Comparison of ENCODE assay signal across 8 cellular contexts in the genomic region with DNA sequence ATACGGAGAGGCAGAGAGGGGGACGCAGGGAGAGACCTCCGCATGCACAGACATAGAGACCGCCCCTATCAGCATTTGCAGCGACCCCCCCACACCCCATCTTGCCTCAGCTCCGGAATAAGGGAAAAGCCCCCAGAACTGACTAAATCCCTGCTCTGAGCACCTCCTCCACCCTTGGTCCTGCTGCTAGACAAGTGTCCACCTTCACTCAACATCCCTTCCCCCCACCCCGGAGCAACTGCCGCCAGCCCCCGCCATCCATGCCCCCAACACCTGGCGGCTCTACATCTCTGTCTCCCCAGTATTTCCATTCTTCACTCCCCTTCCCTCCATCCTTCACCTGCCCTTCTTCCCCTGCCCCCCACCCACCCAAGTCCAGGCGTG. TPM values are rescaled to one million over a fixed set of nuclear protein-coding genes. Genes with fewer than 3 reads are reported as not detected.
DNase-seq lines count a peak whose midpoint lies in the region; ATAC-seq, FAIRE-seq and TF ChIP-seq lines count a peak whose summit lies in the region.

No MANE protein-coding gene starts in this region.

- H3K36me3 ChIP-seq in Loucy (ENCODE audit: insufficient read depth, low read length), result peaks cover 9% of the 10 kb centered on the region; the same call in 1 of the 2 replicates
- peaks cover 0 to 11% (median 4%) of the 10 kb centered on the region in 4 experiments; a peak in 4 of 8 replicates for H3K36me3 ChIP-seq in H1 (ENCODE audit: control insufficient read depth in 2 of 4, insufficient read depth in 4 of 4, low read length in 3 of 4)

- no peak overlapping the region for H3K56ac ChIP-seq in H1 (replicated peaks; ENCODE audit: insufficient read length, low read depth, low read length)

- H2BK20ac ChIP-seq in H1 (ENCODE audit: low read length), result no peak overlapping the region

- TF ChIP-seq EP300 in H1 (IDR thresholded peaks at IDR 0.05; ENCODE audit: borderline replicate concordance in 1 of 2, low read depth in 2 of 2, low read length in 2 of 2), result no peak

- H2AFZ ChIP-seq in Loucy (ENCODE audit: low read length) (peak overlapping the region; percentile 91; the same call in 1 of the 2 replicates), H1 (ENCODE audit: low read length) (no peak overlapping the region)

- 0 out of 2 replicates have a peak overlapping the region, but pooled peaks have one; percentile 56 for H2BK5ac ChIP-seq in H1 (ENCODE audit: low read depth, low read length)

- no peak overlapping the region for H2BK120ac ChIP-seq in H1 (replicated peaks; ENCODE audit: low read depth, low read length)

- H3K23ac ChIP-seq in H1 (ENCODE audit: insufficient read length), result peak overlapping the region; percentile 72

- intact Hi-C loops in CD14-positive monocyte (cut with micrococcal nuclease), result no loop called here

- H3K27ac Mint-ChIP-seq in CD14-positive monocyte, result no peak overlapping the region
- no peak overlapping the region for H3K27ac Mint-ChIP-seq in osteocyte (ENCODE audit: unreplicated experiment)

- H3K79me2 ChIP-seq in Loucy (ENCODE audit: insufficient read depth, low read length) (peaks cover 63% of the 10 kb centered on the region), H1 (ENCODE audit: control insufficient read depth in 1 of 2, insufficient read depth in 2 of 2, low read length in 2 of 2) (peaks cover 0 to 12% of the 10 kb centered on the region in 2 experiments; a peak in 2 of 4 replicates)

- H3K9ac ChIP-seq in Loucy (ENCODE audit: low read depth, low read length, poor library complexity, severe bottlenecking), result peak overlapping the region; percentile 91
- peak overlapping the region in 3 of 4 experiments; percentile 10 to 79 (median 63); a peak in 3 of 7 replicates for H3K9ac ChIP-seq in H1 (replicated peaks in 1 of 4; ENCODE audit: extremely low read depth in 1 of 4, low read depth in 3 of 4, low read length in 3 of 4)

- WGBS in H1 (ENCODE audit: extremely low coverage in 1 of 2, insufficient coverage in 1 of 2, insufficient read length in 1 of 2, insufficient replicate concordance in 2 of 2, low coverage in 1 of 2, low lambda C conversion rate in 2 of 2, missing lambda C conversion rate in 1 of 2), 2 experiments, result 6% methylated on average over 5 of the region's 11 CpGs; no CpG with 5 or more reads in 1 of the 2 experiments

- H3K9me3 Mint-ChIP-seq in CD14-positive monocyte, result no peaks in the 10 kb centered on the region
- H3K9me3 Mint-ChIP-seq in osteocyte (ENCODE audit: unreplicated experiment), result no peaks in the 10 kb centered on the region

- no peak overlapping the region for H3K27ac ChIP-seq in H1 (ENCODE audit: low read depth, low read length)

- H4K8ac ChIP-seq in H1 (ENCODE audit: extremely low read depth, insufficient read depth, low read length), result no peak overlapping the region

- H3K18ac ChIP-seq in H1 (ENCODE audit: extremely low read depth, low read length), result 0 out of 2 replicates have a peak overlapping the region, but pooled peaks have one; percentile 24

- no peak for TF ChIP-seq POLR2A in H1 (IDR thresholded peaks at IDR 0.05; ENCODE audit: control extremely low read depth in 1 of 2, low read depth in 2 of 2, low read length in 2 of 2)

- H3K27me3 ChIP-seq in Loucy (ENCODE audit: insufficient read depth, low read length, poor library complexity, severe bottlenecking) (no peaks in the 10 kb centered on the region), H1 (replicated peaks in 1 of 4; ENCODE audit: control insufficient read depth in 3 of 4, extremely low read depth in 1 of 4, insufficient read depth in 3 of 4, low read length in 3 of 4) (no peaks in the 10 kb centered on the region)

- CTCF ChIA-PET in H1 (lab: Charles Lee; ENCODE audit: partially characterized antibody), result interaction anchor here (1.2 to 1.8 kb wide), 4 partner anchors 15 to 45 kb away, joined by 4 to 10 read pairs (median 4); a partner anchor contains a TSS

- H2BK15ac ChIP-seq in H1 (ENCODE audit: low read length), result 0 out of 2 replicates have a peak overlapping the region, but pooled peaks have one; percentile 29

- peaks cover 55% of the 10 kb centered on the region for H3K4me1 ChIP-seq in Loucy (ENCODE audit: insufficient read depth, low read length, poor library complexity, severe bottlenecking)
- peaks cover 4 to 19% (median 11%) of the 10 kb centered on the region in 4 experiments for H3K4me1 ChIP-seq in H1 (replicated peaks in 1 of 4; ENCODE audit: control insufficient read depth in 3 of 4, insufficient read depth in 4 of 4, low read length in 3 of 4)

- no peaks in the 10 kb centered on the region for H3K9me3 ChIP-seq in Loucy (ENCODE audit: insufficient read depth, low read depth, low read length)
- H3K9me3 ChIP-seq in H1 (ENCODE audit: insufficient read depth in 2 of 2, low read depth in 1 of 2, low read length in 1 of 2), result no peaks in the 10 kb centered on the region

- H3K4me3 Mint-ChIP-seq in CD14-positive monocyte, result peak overlapping the region; percentile 41 to 87
- peak overlapping the region; percentile 85 for H3K4me3 Mint-ChIP-seq in osteocyte (ENCODE audit: unreplicated experiment)

- peak overlapping the region; percentile 89 for H3K14ac ChIP-seq in H1 (ENCODE audit: insufficient read length)

- H2BK12ac ChIP-seq in H1 (ENCODE audit: low read depth, low read length), result no peak overlapping the region

- peaks cover 10% of the 10 kb centered on the region; the same call in 1 of the 2 replicates for H3K23me2 ChIP-seq in H1 (ENCODE audit: low read depth, low read length)

- H3K4me1 Mint-ChIP-seq in CD14-positive monocyte, result peaks cover 36% of the 10 kb centered on the region
- H3K4me1 Mint-ChIP-seq in osteocyte (ENCODE audit: unreplicated experiment), result peaks cover 18% of the 10 kb centered on the region

- H3K4ac ChIP-seq in H1 (replicated peaks; ENCODE audit: insufficient read length, low read depth, low read length), result no peak overlapping the region

- TF ChIP-seq CTCF in CD14-positive monocyte (IDR thresholded peaks at IDR 0.05) (no peak), Loucy (conservative IDR thresholded peaks at IDR 0.05; ENCODE audit: low read length) (no peak), H1 (IDR thresholded peaks at IDR 0.05; ENCODE audit: control extremely low read depth in 1 of 3, insufficient read depth in 1 of 3, low read depth in 1 of 3, low read length in 3 of 3) (no peak), osteocyte (IDR thresholded peaks at IDR 0.05) (no peak)

- H3K4me2 ChIP-seq in Loucy (ENCODE audit: low read depth, low read length, poor library complexity, severe bottlenecking) (peak overlapping the region; percentile 89), H1 (ENCODE audit: insufficient read depth in 1 of 2, low read depth in 2 of 2, low read length in 2 of 2) (peak overlapping the region; percentile 94 to 98)

- peaks cover 23 to 27% (median 26%) of the 10 kb centered on the region in 3 donors for H3K27me3 Mint-ChIP-seq in CD14-positive monocyte (ENCODE audit: low read depth in 3 of 3)
- no peaks in the 10 kb centered on the region for H3K27me3 Mint-ChIP-seq in osteocyte (ENCODE audit: unreplicated experiment)

- no peaks in the 10 kb centered on the region for H3K9me2 ChIP-seq in Loucy (replicated peaks; ENCODE audit: low read depth, low read length)

- DNase-seq in CD14-positive monocyte (ENCODE audit: low spot score), result no peak
- no peak for DNase-seq in H1 (ENCODE audit: low read depth in 1 of 2, low spot score in 2 of 2)
- no peak for DNase-seq in osteocyte (ENCODE audit: extremely low spot score, unreplicated experiment)
- DNase-seq in DMS53 (lab: John Stamatoyannopoulos, UW), result no peak
- no peak for DNase-seq in NCI-H2227 treated with DMSO at 0.1 percent for 48 hours (lab: John Stamatoyannopoulos, UW)

- H3K79me1 ChIP-seq in H1 (ENCODE audit: low read depth, low read length), result peaks cover 15% of the 10 kb centered on the region

- POLR2A ChIA-PET in H1 (lab: Charles Lee; ENCODE audit: partially characterized antibody), result interaction anchor here (1.2 to 3.8 kb wide), 7 partner anchors 8 to 30 kb away, joined by 4 to 30 read pairs (median 6); a partner anchor contains a TSS

- H3K4me3 ChIP-seq in Loucy (ENCODE audit: low read length, poor library complexity, severe bottlenecking), result peak overlapping the region; percentile 93
- H3K4me3 ChIP-seq in H1 (ENCODE audit: extremely low read depth in 1 of 4, insufficient read depth in 2 of 4, low read depth in 3 of 4, low read length in 4 of 4), result peak overlapping the region; percentile 85 to 99 (median 92)

- no peak for TF ChIP-seq RAD21 in H1 (IDR thresholded peaks at IDR 0.05 in 1 of 2, conservative IDR thresholded peaks at IDR 0.05 in 1 of 2; ENCODE audit: low read depth in 2 of 2, low read length in 2 of 2)

- H3K36me3 Mint-ChIP-seq in CD14-positive monocyte, result peaks cover 5 to 9% of the 10 kb centered on the region in 2 donors
- peaks cover 8% of the 10 kb centered on the region for H3K36me3 Mint-ChIP-seq in osteocyte (ENCODE audit: unreplicated experiment)

- no peak overlapping the region for H2AK5ac ChIP-seq in H1 (ENCODE audit: low read depth, low read length)

- no peaks in the 10 kb centered on the region for H3F3A ChIP-seq in Loucy (ENCODE audit: low read depth)

- H4K91ac ChIP-seq in H1 (replicated peaks; ENCODE audit: insufficient read length, low read length), result no peak overlapping the region

- no peak for FAIRE-seq in H1 (lab: Jason Lieb, UNC)

- ATAC-seq in HG03354 (IDR thresholded peaks at IDR 0.05; ENCODE audit: poor library complexity, severe bottlenecking, unreplicated experiment) (no peak), HG03378 (IDR thresholded peaks at IDR 0.05; ENCODE audit: unreplicated experiment) (no peak)

- H4K20me1 ChIP-seq in Loucy (ENCODE audit: insufficient read depth, low read length, poor library complexity, severe bottlenecking) (peaks cover 29% of the 10 kb centered on the region), H1 (replicated peaks in 1 of 2; ENCODE audit: control insufficient read depth in 1 of 2, insufficient read depth in 2 of 2, low read length in 2 of 2) (peaks cover 0 to 2% of the 10 kb centered on the region in 2 experiments)

- no peak overlapping the region for H4K5ac ChIP-seq in H1 (ENCODE audit: insufficient read length, low read depth, low read length)

RNA-seq across cellular contexts. Expression of a gene that starts 0.7 kb away (rescaled TPM):
- under 1 TPM; 0.14 to 0.17 TPM for polyA plus RNA-seq in CD14-positive monocyte
- total RNA-seq in H1 (2021; fragmentation: NEBNext Ultra II Directional; extraction: Animal tissue kit (Norgen Biotek cat#: 25700)), result 51.8 and 52.9 TPM in 2 replicates
- polyA plus RNA-seq in H1 (2011; rRNA removed), result 41.8 and 49.0 TPM in 2 replicates
- 47.9 TPM for polyA plus RNA-seq in H1 (2011; cell fraction: cytosol; rRNA removed)
- 54.4 TPM for polyA plus RNA-seq in H1 (2011; cell fraction: nucleus; rRNA removed)
- polyA plus RNA-seq in H1 (2012, experiment 1 of 2), result 53.0 to 56.0 TPM (median 54.0 TPM) in 4 replicates
- polyA plus RNA-seq in H1 (2012, experiment 2 of 2), result 56.3 TPM
- polyA plus RNA-seq in H1 (2013, experiment 1 of 2), result 69.4 TPM
- polyA plus RNA-seq in H1 (2013, experiment 2 of 2), result 74.0 TPM
- polyA minus RNA-seq in H1 (2011; rRNA and poly(A)+ RNA removed), result 93.1 and 99.8 TPM in 2 replicates
- 34.9 TPM for polyA minus RNA-seq in H1 (2011; cell fraction: cytosol; rRNA and poly(A)+ RNA removed)
- polyA minus RNA-seq in H1 (2011; cell fraction: nucleus; rRNA and poly(A)+ RNA removed), result 23.6 TPM
- 16.7 and 16.9 TPM in 2 replicates for total RNA-seq in osteocyte

RNA-seq across cellular contexts. Expression of a gene that starts 10.7 kb away (rescaled TPM):
- 10 to 100 TPM; 52.2 to 78.6 TPM for polyA plus RNA-seq in CD14-positive monocyte
- total RNA-seq in H1 (2021; fragmentation: NEBNext Ultra II Directional; extraction: Animal tissue kit (Norgen Biotek cat#: 25700)), result 119 and 122 TPM in 2 replicates
- 81.1 and 114 TPM in 2 replicates for polyA plus RNA-seq in H1 (2011; rRNA removed)
- polyA plus RNA-seq in H1 (2011; cell fraction: cytosol; rRNA removed), result 29.8 TPM
- 46.9 TPM for polyA plus RNA-seq in H1 (2011; cell fraction: nucleus; rRNA removed)
- polyA plus RNA-seq in H1 (2012, experiment 1 of 2), result 88.9 to 125 TPM (median 103 TPM) in 4 replicates
- 140 TPM for polyA plus RNA-seq in H1 (2012, experiment 2 of 2)
- polyA plus RNA-seq in H1 (2013, experiment 1 of 2), result 98.2 TPM
- polyA plus RNA-seq in H1 (2013, experiment 2 of 2), result 100 TPM
- 43.8 and 64.2 TPM in 2 replicates for polyA minus RNA-seq in H1 (2011; rRNA and poly(A)+ RNA removed)
- 42.7 TPM for polyA minus RNA-seq in H1 (2011; cell fraction: cytosol; rRNA and poly(A)+ RNA removed)
- 32.3 TPM for polyA minus RNA-seq in H1 (2011; cell fraction: nucleus; rRNA and poly(A)+ RNA removed)
- 68.1 and 71.9 TPM in 2 replicates for total RNA-seq in osteocyte

RNA-seq across cellular contexts. Expression of a gene that starts 17.6 kb away (rescaled TPM):
- 10 to 100 TPM; 17.6 to 17.8 TPM for polyA plus RNA-seq in CD14-positive monocyte
- 8.1 and 13.1 TPM in 2 replicates for total RNA-seq in H1 (2021; fragmentation: NEBNext Ultra II Directional; extraction: Animal tissue kit (Norgen Biotek cat#: 25700))
- 15.4 and 24.6 TPM in 2 replicates for polyA plus RNA-seq in H1 (2011; rRNA removed)
- 21.2 TPM for polyA plus RNA-seq in H1 (2011; cell fraction: cytosol; rRNA removed)
- 18.4 TPM for polyA plus RNA-seq in H1 (2011; cell fraction: nucleus; rRNA removed)
- polyA plus RNA-seq in H1 (2012, experiment 1 of 2), result 12.6 to 15.9 TPM (median 15.0 TPM) in 4 replicates
- polyA plus RNA-seq in H1 (2012, experiment 2 of 2), result 19.4 TPM
- polyA plus RNA-seq in H1 (2013, experiment 1 of 2), result 9.5 TPM
- 9.5 TPM for polyA plus RNA-seq in H1 (2013, experiment 2 of 2)
- polyA minus RNA-seq in H1 (2011; rRNA and poly(A)+ RNA removed), result 1.9 and 2.5 TPM in 2 replicates
- 4.9 TPM for polyA minus RNA-seq in H1 (2011; cell fraction: cytosol; rRNA and poly(A)+ RNA removed)
- polyA minus RNA-seq in H1 (2011; cell fraction: nucleus; rRNA and poly(A)+ RNA removed), result 13.0 TPM
- 12.9 and 13.7 TPM in 2 replicates for total RNA-seq in osteocyte

RNA-seq across cellular contexts. Expression of a gene that starts 19.8 kb away (rescaled TPM):
- polyA plus RNA-seq in CD14-positive monocyte, result 10 to 100 TPM; 53.1 to 54.6 TPM
- total RNA-seq in H1 (2021; fragmentation: NEBNext Ultra II Directional; extraction: Animal tissue kit (Norgen Biotek cat#: 25700)), result 3.5 and 4.8 TPM in 2 replicates
- 3.3 and 3.7 TPM in 2 replicates for polyA plus RNA-seq in H1 (2011; rRNA removed)
- 3.5 TPM for polyA plus RNA-seq in H1 (2011; cell fraction: cytosol; rRNA removed)
- polyA plus RNA-seq in H1 (2011; cell fraction: nucleus; rRNA removed), result 23.8 TPM
- 2.4 to 3.6 TPM (median 3.1 TPM) in 4 replicates for polyA plus RNA-seq in H1 (2012, experiment 1 of 2)
- 1.0 TPM for polyA plus RNA-seq in H1 (2012, experiment 2 of 2)
- polyA plus RNA-seq in H1 (2013, experiment 1 of 2), result 2.4 TPM
- 2.1 TPM for polyA plus RNA-seq in H1 (2013, experiment 2 of 2)
- polyA minus RNA-seq in H1 (2011; rRNA and poly(A)+ RNA removed), result 5.3 and 6.1 TPM in 2 replicates
- polyA minus RNA-seq in H1 (2011; cell fraction: cytosol; rRNA and poly(A)+ RNA removed), result 3.5 TPM
- polyA minus RNA-seq in H1 (2011; cell fraction: nucleus; rRNA and poly(A)+ RNA removed), result 7.6 TPM
- 13.5 and 14.8 TPM in 2 replicates for total RNA-seq in osteocyte
